Comparison of ENCODE assay signal across 8 cellular contexts in genomic region chr16:89923640-89924297, GRCh38. TPM values are rescaled to one million over a fixed set of nuclear protein-coding genes. Genes with fewer than 3 reads are reported as not detected.
A peak's percentile ranks its signal among the peaks of the same experiment; 100 is the strongest.
DNase-seq lines count a peak whose midpoint lies in the region; ATAC-seq and TF ChIP-seq lines count a peak whose summit lies in the region.

No MANE protein-coding gene starts in this region.

- peak overlapping the region; percentile 83 to 89 for H3K4me3 ChIP-seq in SK-N-SH (ENCODE audit: low read depth in 2 of 2, low read length in 1 of 2)
- peak overlapping the region; percentile 85 for H3K4me3 ChIP-seq in SK-N-MC
- H3K4me3 ChIP-seq in iPS-20b (ENCODE audit: low read length), result peak overlapping the region; percentile 68
- H3K4me3 ChIP-seq in tibial artery, result peak overlapping the region; percentile 49 to 56

- H3K4me1 ChIP-seq in SK-N-SH (ENCODE audit: control insufficient read depth in 1 of 2, insufficient read depth in 2 of 2, low read depth in 1 of 2, low read length in 1 of 2) (peaks cover 12 to 36% of the 10 kb centered on the region in 2 experiments; a peak in 3 of 4 replicates), iPS-20b (ENCODE audit: insufficient read depth, low read length) (peaks cover 10% of the 10 kb centered on the region), tibial artery (peaks cover 0 to 49% (median 45%) of the 10 kb centered on the region in 4 donors)

- H3K9me3 ChIP-seq in SK-N-SH (no peaks in the 10 kb centered on the region), SK-N-MC (ENCODE audit: low read depth, low read length) (no peaks in the 10 kb centered on the region), iPS-20b (ENCODE audit: insufficient read depth, low read depth, low read length) (no peaks in the 10 kb centered on the region), tibial artery (no peaks in the 10 kb centered on the region)

- POLR2A ChIA-PET in SK-N-SH (lab: Yijun Ruan, JAX), result interaction anchor here (0.6 to 3.5 kb wide), 11 partner anchors 8 to 218 kb away, joined by 3 to 24 read pairs (median 5); partner anchors contain the start of genes DBNDD1 and TCF25

- peaks cover 41% of the 10 kb centered on the region for H3F3A ChIP-seq in SK-N-SH (replicated peaks; ENCODE audit: insufficient read depth)

- H2AFZ ChIP-seq in SK-N-SH (ENCODE audit: low read depth), result no peak overlapping the region

- peaks cover 53% of the 10 kb centered on the region for H4K20me1 ChIP-seq in SK-N-SH (ENCODE audit: insufficient read depth)

- intact Hi-C loops in tibial artery (cut with DNase I; ENCODE audit: low total_unique reads), result no loop called here

- ATAC-seq in SK-N-SH treated with all-trans-retinoic acid at 6 μM for 48 hours (no peak), GM18870 (IDR thresholded peaks at IDR 0.05; ENCODE audit: unreplicated experiment) (no peak), GM21360 (IDR thresholded peaks at IDR 0.05; ENCODE audit: unreplicated experiment) (no peak)

- no peak for TF ChIP-seq RAD21 in SK-N-SH (IDR thresholded peaks at IDR 0.05; ENCODE audit: low read length)

- peaks cover 59% of the 10 kb centered on the region for H3K79me2 ChIP-seq in SK-N-SH (ENCODE audit: insufficient read depth)

- H3K27me3 ChIP-seq in SK-N-SH (ENCODE audit: insufficient read depth) (no peaks in the 10 kb centered on the region), iPS-20b (ENCODE audit: insufficient read depth, low read length) (peaks cover 46% of the 10 kb centered on the region), tibial artery (peaks cover 0 to 93% of the 10 kb centered on the region in 2 donors)

- H3K4me2 ChIP-seq in SK-N-SH, result peak overlapping the region; percentile 94

- DNase-seq in SK-N-SH, result peak; percentile 61
- no peak for DNase-seq in SK-N-MC (ENCODE audit: low read depth, low spot score)
- DNase-seq in tibial artery, result peak in 1 of 2 donors; percentile 68
- DNase-seq in activated effector memory CD4-positive, alpha-beta T cell treated with anti-CD3 and anti-CD28 coated beads, Interleukin-2, amount 50 U/mL, for 16 hours, result no peak

- H3K9me2 ChIP-seq in SK-N-SH, result no peaks in the 10 kb centered on the region

- 3% methylated on average over 7 of the region's 41 CpGs for WGBS in SK-N-SH (ENCODE audit: low lambda C conversion rate)

- TF ChIP-seq EP300 in SK-N-SH (IDR thresholded peaks at IDR 0.05; ENCODE audit: borderline replicate concordance in 1 of 2, low read depth in 1 of 2, low read length in 1 of 2), result no peak

- CTCF ChIA-PET in SK-N-SH (lab: Yijun Ruan, JAX), result interaction anchor here (1.2 to 6.1 kb wide), 6 partner anchors 14 to 223 kb away, joined by 3 to 53 read pairs (median 4); no protein-coding TSS in a partner anchor

- H3K9ac ChIP-seq in SK-N-SH (peak overlapping the region; percentile 96), SK-N-MC (ENCODE audit: insufficient read length) (no peak overlapping the region), iPS-20b (ENCODE audit: low read depth, low read length) (peak overlapping the region; percentile 32; the same call in 1 of the 2 replicates)

- H3K36me3 ChIP-seq in SK-N-SH (replicated peaks in 1 of 2; ENCODE audit: control insufficient read depth in 1 of 2, insufficient read depth in 2 of 2, low read length in 1 of 2), result peaks cover 4 to 11% of the 10 kb centered on the region in 2 experiments
- no peaks in the 10 kb centered on the region for H3K36me3 ChIP-seq in SK-N-MC (ENCODE audit: insufficient read depth, low read length)
- H3K36me3 ChIP-seq in iPS-20b (ENCODE audit: insufficient read depth, low read depth, low read length), result 0 out of 2 replicates have a peak, but pooled peaks cover 4% of the 10 kb centered on the region
- H3K36me3 ChIP-seq in tibial artery, result no peaks in the 10 kb centered on the region

- H3K27ac ChIP-seq in SK-N-SH (ENCODE audit: low read depth in 2 of 2, low read length in 1 of 2), result peak overlapping the region; percentile 24 to 78; a peak in 3 of 4 replicates
- no peak overlapping the region for H3K27ac ChIP-seq in SK-N-MC
- H3K27ac ChIP-seq in iPS-20b (ENCODE audit: low read length), result no peak overlapping the region
- no peak overlapping the region for H3K27ac ChIP-seq in tibial artery

- TF ChIP-seq CTCF in SK-N-SH (IDR thresholded peaks at IDR 0.05) (no peak), tibial artery (IDR thresholded peaks at IDR 0.05) (no peak)

TF ChIP-seq in SK-N-SH, 30 proteins besides CTCF, POLR2A, EP300 and RAD21:
- TF ChIP-seq RFX5 (IDR thresholded peaks at IDR 0.05; ENCODE audit: low read length), result no peak

TF ChIP-seq in SK-N-SH treated with all-trans-retinoic acid at 6 μM for 48 hours, 23 proteins besides CTCF, POLR2A, EP300 and RAD21:
- TF ChIP-seq ARNTL (CRISPR knock-in tag; IDR thresholded peaks at IDR 0.05; ENCODE audit: borderline replicate concordance, low read depth), result no peak
- no peak for TF ChIP-seq OSR1 (CRISPR knock-in tag; IDR thresholded peaks at IDR 0.05)
- TF ChIP-seq ZNF565 (CRISPR knock-in tag; conservative IDR thresholded peaks at IDR 0.05; ENCODE audit: low read depth), result no peak

RNA-seq across cellular contexts. Expression of gene TUBB3, which starts 0.6 kb away (rescaled TPM):
- 375 and 428 TPM in 2 replicates for polyA plus RNA-seq in SK-N-SH (2012; rRNA removed)
- polyA plus RNA-seq in SK-N-SH (2012; cell fraction: cytosol; rRNA removed), result 199 and 310 TPM in 2 replicates
- 384 TPM in 2 replicates for polyA plus RNA-seq in SK-N-SH (2012; cell fraction: nucleus; rRNA removed)

RNA-seq across cellular contexts. Expression of gene MC1R, which starts 5.1 kb away (rescaled TPM):
- 11.1 and 12.7 TPM in 2 replicates for polyA plus RNA-seq in SK-N-SH (2012; rRNA removed)
- polyA plus RNA-seq in SK-N-SH (2012; cell fraction: cytosol; rRNA removed), result 2.7 and 4.6 TPM in 2 replicates
- 35.2 and 44.1 TPM in 2 replicates for polyA plus RNA-seq in SK-N-SH (2012; cell fraction: nucleus; rRNA removed)

RNA-seq across cellular contexts. Expression of gene DEF8, which starts 24.8 kb away (rescaled TPM):
- 112 and 119 TPM in 2 replicates for polyA plus RNA-seq in SK-N-SH (2012; rRNA removed)
- polyA plus RNA-seq in SK-N-SH (2012; cell fraction: cytosol; rRNA removed), result 64.2 and 86.4 TPM in 2 replicates
- 254 and 369 TPM in 2 replicates for polyA plus RNA-seq in SK-N-SH (2012; cell fraction: nucleus; rRNA removed)

RNA-seq across cellular contexts. Expression of gene TCF25, which starts 50.4 kb away (rescaled TPM):
- 162 and 208 TPM in 2 replicates for polyA plus RNA-seq in SK-N-SH (2012; rRNA removed)
- polyA plus RNA-seq in SK-N-SH (2012; cell fraction: cytosol; rRNA removed), result 85.4 and 106 TPM in 2 replicates
- polyA plus RNA-seq in SK-N-SH (2012; cell fraction: nucleus; rRNA removed), result 673 and 1,102 TPM in 2 replicates

Comparison
In these comparisons a context has a peak if more than half of its experiments do, and no peak if none do; other contexts are left out.
1. H3K27ac ChIP-seq: peak in SK-N-SH (2 of 2); none in SK-N-MC (single experiment), iPS-20b (single experiment) and tibial artery (0 of 2).
2. Peak in every context shown above with its lines, with median percentiles within 50 percentile points of each other: H3K4me3 ChIP-seq.